In genomic region chr11:46617451-46618314, GRCh38 we compare ENCODE assay signal across 8 cellular contexts. TPM values are rescaled to one million over a fixed set of nuclear protein-coding genes. Genes with fewer than 3 reads are reported as not detected.
DNase-seq lines count a peak whose midpoint lies in the region; ATAC-seq and TF ChIP-seq lines count a peak whose summit lies in the region.

ATG13 (plus strand) TSS chr11:46617553; CDS start chr11:46644292, 26,739 bp downstream.

- H4K8ac ChIP-seq in neuronal stem cell (ENCODE audit: low read depth, low read length), result no peak within 1 kb of the TSS

- peak within 1 kb of the TSS; percentile 58 for H3K23ac ChIP-seq in neuronal stem cell (ENCODE audit: low read depth, low read length, poor library complexity)

- WGBS in neuronal stem cell (ENCODE audit: extremely low coverage in 2 of 2, insufficient read length in 2 of 2, insufficient replicate concordance in 1 of 2), 2 donors, result no CpG with 5 or more reads among the region's 52 CpGs

- H3K27me3 ChIP-seq in DOHH2 (ENCODE audit: control insufficient read depth, low read length) (no peaks in the 10 kb centered on the region), foreskin keratinocyte (no peaks in the 10 kb centered on the region), neuronal stem cell (ENCODE audit: control insufficient read depth in 3 of 3, insufficient read depth in 3 of 3, low read depth in 1 of 3, low read length in 3 of 3) (no peaks in the 10 kb centered on the region), subcutaneous abdominal adipose tissue (ENCODE audit: control insufficient read depth in 5 of 5, insufficient read depth in 4 of 5, low read length in 5 of 5) (no peaks in the 10 kb centered on the region)

- H3K9me3 ChIP-seq in DOHH2 (ENCODE audit: control insufficient read depth, insufficient read depth, low read length) (no peaks in the 10 kb centered on the region), neuronal stem cell (replicated peaks in 1 of 2; ENCODE audit: control insufficient read depth in 2 of 2, insufficient read depth in 1 of 2, low read depth in 1 of 2, low read length in 2 of 2) (no peaks in the 10 kb centered on the region), subcutaneous abdominal adipose tissue (ENCODE audit: control insufficient read depth in 5 of 5, low read length in 5 of 5) (no peaks in the 10 kb centered on the region)

- H2AK5ac ChIP-seq in neuronal stem cell (ENCODE audit: low read depth, low read length), result peak within 1 kb of the TSS; percentile 60

- H3K18ac ChIP-seq in neuronal stem cell (ENCODE audit: low read length), result peak within 1 kb of the TSS; percentile 99

- H3K4me3 ChIP-seq in DOHH2 (ENCODE audit: low read length) (peak within 1 kb of the TSS; percentile 97), neuronal stem cell (ENCODE audit: low read length in 2 of 2) (peak within 1 kb of the TSS; percentile 92), subcutaneous abdominal adipose tissue (ENCODE audit: low read depth in 1 of 5, low read length in 5 of 5) (peak within 1 kb of the TSS; percentile 93 to 100 (median 96))

- peak within 1 kb of the TSS; percentile 95 for H2AFZ ChIP-seq in neuronal stem cell (ENCODE audit: low read length)

- H3K27ac ChIP-seq in DOHH2 (ENCODE audit: low read depth, low read length), result peak within 1 kb of the TSS; percentile 73
- H3K27ac ChIP-seq in foreskin keratinocyte, result peak within 1 kb of the TSS; percentile 99
- H3K27ac ChIP-seq in neuronal stem cell (replicated peaks; ENCODE audit: low read length), result peak within 1 kb of the TSS; percentile 87
- peak within 1 kb of the TSS; percentile 95 for H3K27ac ChIP-seq in subcutaneous abdominal adipose tissue (ENCODE audit: low read depth, low read length)

- peak within 1 kb of the TSS; percentile 86 for H4K91ac ChIP-seq in neuronal stem cell (ENCODE audit: low read depth, low read length, poor library complexity)

- no peak within 1 kb of the TSS for H2BK15ac ChIP-seq in neuronal stem cell (ENCODE audit: low read length)

- H2BK12ac ChIP-seq in neuronal stem cell (ENCODE audit: low read length), result no peak within 1 kb of the TSS

- peak within 1 kb of the TSS; percentile 4 for H3K4ac ChIP-seq in neuronal stem cell (ENCODE audit: low read length)

- DNase-seq in KBM-7 (peak; percentile 87), SHP77 treated with DMSO at 0.1 percent for 48 hours (lab: John Stamatoyannopoulos, UW) (peak; percentile 79), activated gamma-delta T cell treated with Interleukin-2 at 50 U/mL for 16 hours (peak; percentile 85), foreskin keratinocyte (peak; percentile 81 to 92), neuronal stem cell (ENCODE audit: low spot score) (no peak)

- peak within 1 kb of the TSS; percentile 78 for H3K4me2 ChIP-seq in DOHH2 (ENCODE audit: low read length)
- H3K4me2 ChIP-seq in neuronal stem cell (ENCODE audit: insufficient read depth, low read length, poor library complexity, severe bottlenecking), result peak within 1 kb of the TSS; percentile 70

- peaks cover 61% of the 10 kb centered on the region for H3K79me2 ChIP-seq in DOHH2 (ENCODE audit: control insufficient read depth, low read length)

- H3K4me1 ChIP-seq in DOHH2 (ENCODE audit: control insufficient read depth, low read length) (peaks cover 23% of the 10 kb centered on the region), foreskin keratinocyte (peaks cover 5% of the 10 kb centered on the region), neuronal stem cell (ENCODE audit: control insufficient read depth in 2 of 2, insufficient read depth in 1 of 2, low read depth in 1 of 2, low read length in 2 of 2) (peaks cover 2 to 14% of the 10 kb centered on the region in 2 donors), subcutaneous abdominal adipose tissue (ENCODE audit: control insufficient read depth in 5 of 5, insufficient read depth in 5 of 5, low read length in 5 of 5) (peaks cover 2 to 31% (median 23%) of the 10 kb centered on the region in 5 donors)

- H3F3A ChIP-seq in DOHH2 (ENCODE audit: control insufficient read depth, insufficient read depth), result no peaks in the 10 kb centered on the region; the same call in 1 of the 2 replicates

- H3K36me3 ChIP-seq in DOHH2 (ENCODE audit: control insufficient read depth, low read length), result peaks cover 7% of the 10 kb centered on the region; the same call in 1 of the 2 replicates
- peaks cover 0 to 20% of the 10 kb centered on the region in 2 donors for H3K36me3 ChIP-seq in neuronal stem cell (replicated peaks in 1 of 2; ENCODE audit: control insufficient read depth in 2 of 2, insufficient read depth in 2 of 2, low read length in 2 of 2)
- H3K36me3 ChIP-seq in subcutaneous abdominal adipose tissue (ENCODE audit: control insufficient read depth in 5 of 5, insufficient read depth in 5 of 5, low read length in 5 of 5), result peaks cover 4 to 18% (median 7%) of the 10 kb centered on the region in 5 donors

- H3K9me2 ChIP-seq in DOHH2 (replicated peaks; ENCODE audit: control insufficient read depth, low read length), result no peaks in the 10 kb centered on the region

- H2BK5ac ChIP-seq in neuronal stem cell (ENCODE audit: low read length), result peak within 1 kb of the TSS; percentile 95

- peak within 1 kb of the TSS; percentile 98 for H3K9ac ChIP-seq in neuronal stem cell (ENCODE audit: low read depth, low read length, poor library complexity)
- H3K9ac ChIP-seq in subcutaneous abdominal adipose tissue (ENCODE audit: low read length in 5 of 5), result peak within 1 kb of the TSS; percentile 86 to 99 (median 90)

- H4K20me1 ChIP-seq in DOHH2 (ENCODE audit: control insufficient read depth, insufficient read depth, low read depth, low read length), result no peaks in the 10 kb centered on the region

- no peak within 1 kb of the TSS for H2BK120ac ChIP-seq in neuronal stem cell (ENCODE audit: low read depth, low read length)

- TF ChIP-seq CTCF in DOHH2 (IDR thresholded peaks at IDR 0.05; ENCODE audit: low read depth, low read length, poor library complexity, severe bottlenecking) (peak; percentile 88), foreskin keratinocyte (conservative IDR thresholded peaks at IDR 0.05) (peak; percentile 83)

- ATAC-seq in GM21717 (IDR thresholded peaks at IDR 0.05; ENCODE audit: unreplicated experiment) (peak; percentile 47), foreskin keratinocyte (peak; percentile 60)

- H3K14ac ChIP-seq in neuronal stem cell (ENCODE audit: low read length), result peak within 1 kb of the TSS; percentile 99

- H3K79me1 ChIP-seq in neuronal stem cell (ENCODE audit: low read depth, low read length), result peaks cover 4% of the 10 kb centered on the region

- in situ Hi-C loops in KBM-7 (cut with MboI; ENCODE audit: low pct_unique_long_range_greater_than_20kb, low sequenced_read_pairs), result no loop called here

RNA-seq across cellular contexts. Expression of gene ATG13, which starts in this region (rescaled TPM):
- total RNA-seq in foreskin keratinocyte, result 31.5 and 36.4 TPM in 2 replicates
- 32.1 and 38.1 TPM in 2 replicates for polyA plus RNA-seq in foreskin keratinocyte
- 51.6 TPM for polyA plus RNA-seq in neuronal stem cell (2013, experiment 1 of 2)
- polyA plus RNA-seq in neuronal stem cell (2013, experiment 2 of 2), result 50.8 TPM
